1 cellular context compared by ENCODE assay signal in the genomic region with DNA sequence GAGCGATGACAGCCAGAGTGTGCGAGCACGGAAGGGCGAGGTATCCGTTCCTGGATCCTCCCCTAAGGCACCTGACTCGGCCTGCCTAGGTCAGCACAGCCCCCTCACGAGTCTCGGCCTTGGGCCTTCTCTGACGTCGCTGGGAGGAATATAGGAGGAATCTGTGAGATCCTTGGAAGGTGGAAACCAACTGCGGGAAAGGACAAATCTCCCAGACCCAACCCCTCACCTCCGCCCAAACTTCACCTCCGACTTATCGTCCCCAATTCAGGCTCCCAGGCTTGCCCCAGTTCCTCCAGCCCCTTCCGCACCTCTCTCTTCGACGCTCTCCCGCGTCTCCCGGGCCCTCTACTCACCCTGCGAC.
TF ChIP-seq lines count a peak whose summit lies in the region.

No MANE protein-coding gene starts in this region.

TF ChIP-seq in IMR-90, 13 proteins besides CTCF, POLR2A, EP300 and RAD21:
- TF ChIP-seq RCOR1 (IDR thresholded peaks at IDR 0.05; ENCODE audit: insufficient replicate concordance, low read length) = no peak
- TF ChIP-seq FOS (IDR thresholded peaks at IDR 0.05; ENCODE audit: low read depth, low read length) = no peak
- no peak for TF ChIP-seq NFE2L2 (IDR thresholded peaks at IDR 0.05; ENCODE audit: low read depth, low read length)
- TF ChIP-seq, protein P1, sequence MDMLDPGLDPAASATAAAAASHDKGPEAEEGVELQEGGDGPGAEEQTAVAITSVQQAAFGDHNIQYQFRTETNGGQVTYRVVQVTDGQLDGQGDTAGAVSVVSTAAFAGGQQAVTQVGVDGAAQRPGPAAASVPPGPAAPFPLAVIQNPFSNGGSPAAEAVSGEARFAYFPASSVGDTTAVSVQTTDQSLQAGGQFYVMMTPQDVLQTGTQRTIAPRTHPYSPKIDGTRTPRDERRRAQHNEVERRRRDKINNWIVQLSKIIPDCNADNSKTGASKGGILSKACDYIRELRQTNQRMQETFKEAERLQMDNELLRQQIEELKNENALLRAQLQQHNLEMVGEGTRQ (IDR thresholded peaks at IDR 0.05; ENCODE audit: low read depth, low read length) = no peak
- TF ChIP-seq MAFK (IDR thresholded peaks at IDR 0.05; ENCODE audit: low read depth, low read length) = no peak
- no peak for TF ChIP-seq CEBPB (IDR thresholded peaks at IDR 0.05; ENCODE audit: low read depth, low read length)
- no peak for TF ChIP-seq BHLHE40 (IDR thresholded peaks at IDR 0.05; ENCODE audit: low read depth, low read length)
